ENCODE assay signal across 19 cellular contexts in genomic region chrX:125681507-125681906, GRCh38.
DNase-seq lines count a peak whose midpoint lies in the region; ATAC-seq and TF ChIP-seq lines count a peak whose summit lies in the region.
"Had no signal": no experiment of that assay in that cellular context is flagged by ENCODE, and none has a peak within 500 bp of the region (broad histone marks: within the 10 kb centered on the region; RNA-seq: fewer than 3 reads in every experiment).

No MANE protein-coding gene starts in this region.

- H3K9me3 ChIP-seq in ovary = no peaks in the 10 kb centered on the region
- H3K9me3 ChIP-seq: Peyer's patch, tibial artery had no signal

- no peak overlapping the region for H3K27ac ChIP-seq in ovary
- H3K27ac ChIP-seq: Peyer's patch, tibial artery had no signal

- ATAC-seq in HG03025 (IDR thresholded peaks at IDR 0.05; ENCODE audit: low FRiP score, unreplicated experiment) (peak; percentile 65), GM21423 (IDR thresholded peaks at IDR 0.05; ENCODE audit: unreplicated experiment) (no peak)
- ATAC-seq in activated CD4-positive, CD25-positive, alpha-beta regulatory T cell treated with anti-CD3 and anti-CD28 coated beads, Interleukin-2, amount 50 U/mL, for 24 hours = no peak
- ATAC-seq: left lobe of liver had no signal

- H3K4me3 ChIP-seq in ovary = no peak overlapping the region
- H3K4me3 ChIP-seq: Peyer's patch, tibial artery had no signal

- TF ChIP-seq CTCF in ovary (IDR thresholded peaks at IDR 0.05) = no peak

- intact Hi-C loops in ovary (cut with DNase I) = no loop called here

- DNase-seq in NOMO-1 treated with DMSO at 0.1 percent for 48 hours (lab: John Stamatoyannopoulos, UW; ENCODE audit: unreplicated experiment) = peak; percentile 15
- DNase-seq in NOMO-1 treated with dmso at 0.1 percent for 144 hours (lab: John Stamatoyannopoulos, UW; ENCODE audit: unreplicated experiment) = no peak
- peak; percentile 18 for DNase-seq in MV-4-11 (lab: John Stamatoyannopoulos, UW)
- DNase-seq in NCI-H128 (lab: John Stamatoyannopoulos, UW; ENCODE audit: unreplicated experiment) = no peak
- no peak for DNase-seq in ovary
- DNase-seq: 8988T; activated CD8-positive, alpha-beta memory T cell treated with anti-CD3 and anti-CD28 coated beads for 24 hours; amniotic stem cell; CD4-positive, CD25-positive, alpha-beta regulatory T cell; DMS79 treated with DMSO at 0.1 percent for 48 hours; NCI-H187 treated with DMSO at 0.1 percent for 48 hours; NCI-H510A treated with DMSO at 0.1 percent for 48 hours; Peyer's patch; SW 1271; tibial artery had no signal

- H3K4me1 ChIP-seq in ovary (ENCODE audit: insufficient read depth) = no peaks in the 10 kb centered on the region
- H3K4me1 ChIP-seq: Peyer's patch, tibial artery had no signal

- no peak for TF ChIP-seq POLR2A in ovary (IDR thresholded peaks at IDR 0.05)

- no peaks in the 10 kb centered on the region for H3K27me3 ChIP-seq in ovary
- H3K27me3 ChIP-seq: Peyer's patch, tibial artery had no signal

- H3K36me3 ChIP-seq in ovary = no peaks in the 10 kb centered on the region
- H3K36me3 ChIP-seq: Peyer's patch, tibial artery had no signal

- no peak for TF ChIP-seq EP300 in ovary (IDR thresholded peaks at IDR 0.05)

Comparison
In these comparisons a context has a peak if more than half of its experiments do, and no peak if none do; other contexts are left out.
1. DNase-seq: peak in NOMO-1 treated with DMSO at 0.1 percent for 48 hours (single experiment) and MV-4-11 (single experiment); none in NOMO-1 treated with dmso at 0.1 percent for 144 hours (single experiment), NCI-H128 (single experiment) and ovary (0 of 5).